ENCODE assay signal across 8 cellular contexts in genomic region chrX:54043084-54043483, GRCh38. TPM values are rescaled to one million over a fixed set of nuclear protein-coding genes. Genes with fewer than 3 reads are reported as not detected.
DNase-seq lines count a peak whose midpoint lies in the region; FAIRE-seq and TF ChIP-seq lines count a peak whose summit lies in the region.

No MANE protein-coding gene starts in this region.

- H3K27me3 ChIP-seq in A673 (replicated peaks; ENCODE audit: insufficient read depth, low read depth, low read length, poor library complexity) (no peaks in the 10 kb centered on the region), HUES6 (ENCODE audit: control insufficient read depth, insufficient read depth, low read length) (no peaks in the 10 kb centered on the region), mucosa of stomach (ENCODE audit: control insufficient read depth, insufficient read depth, low read length) (no peaks in the 10 kb centered on the region)

- POLR2A ChIA-PET in A673 (lab: Charles Lee; ENCODE audit: low non-redundant PET), result interaction anchor here (0.7 kb wide), 1 partner anchor 397 kb away, joined by 3 read pairs; no protein-coding TSS in a partner anchor
- POLR2A ChIA-PET in HEK293T (lab: Yijun Ruan, JAX), result interaction anchor here (0.6 to 1.9 kb wide), 4 partner anchors 140 to 487 kb away, joined by 4 to 6 read pairs (median 5); partner anchors contain the start of genes FAM120C, GNL3L and TSR2

- intact Hi-C loops in A673 (cut with micrococcal nuclease; ENCODE audit: unreplicated experiment), result loop anchor here (5.0 kb wide), 1 partner anchor 399 kb away; the partner anchor contains the start of gene TSR2

- peak overlapping the region; percentile 94 for H3K9ac ChIP-seq in HUES6 (ENCODE audit: low read length)
- H3K9ac ChIP-seq in mucosa of stomach (ENCODE audit: low read length), result peak overlapping the region; percentile 87

- H3K27ac ChIP-seq in A673 (ENCODE audit: low read depth, low read length, poor library complexity, severe bottlenecking) (peak overlapping the region; percentile 92), HUES6 (ENCODE audit: low read depth, low read length) (no peak overlapping the region)

- CTCF ChIA-PET in A673 (lab: Charles Lee), result interaction anchor here (0.6 kb wide), 1 partner anchor 849 kb away, joined by 4 read pairs; no protein-coding TSS in a partner anchor
- CTCF ChIA-PET in HEK293T (lab: Yijun Ruan, JAX), result interaction anchor here (0.6 to 1.4 kb wide), 6 partner anchors 21 to 851 kb away, joined by 3 read pairs; no protein-coding TSS in a partner anchor

- H3K4me1 ChIP-seq in A673 (ENCODE audit: insufficient read depth, low read length, poor library complexity, severe bottlenecking), result no peaks in the 10 kb centered on the region
- peaks cover 8% of the 10 kb centered on the region; the same call in 1 of the 2 replicates for H3K4me1 ChIP-seq in HUES6 (ENCODE audit: control insufficient read depth, insufficient read depth, low read length)
- H3K4me1 ChIP-seq in mucosa of stomach (ENCODE audit: control insufficient read depth, insufficient read depth, low read length), result no peaks in the 10 kb centered on the region

- peak overlapping the region; percentile 60 for H3K4me3 ChIP-seq in A673 (ENCODE audit: low read depth, low read length, poor library complexity, severe bottlenecking)
- peak overlapping the region; percentile 86 for H3K4me3 ChIP-seq in HUES6 (ENCODE audit: low read depth, low read length)
- H3K4me3 ChIP-seq in mucosa of stomach (ENCODE audit: low read length), result peak overlapping the region; percentile 67

- H3K36me3 ChIP-seq in A673 (ENCODE audit: insufficient read depth, low read length, poor library complexity, severe bottlenecking) (peaks cover 11% of the 10 kb centered on the region), HUES6 (ENCODE audit: control insufficient read depth, insufficient read depth, low read length) (peaks cover 25% of the 10 kb centered on the region), mucosa of stomach (ENCODE audit: control insufficient read depth, insufficient read depth, low read length) (no peaks in the 10 kb centered on the region)

- no peak for DNase-seq in A673 (ENCODE audit: low spot score)
- DNase-seq in central memory CD4-positive, alpha-beta T cell, result peak; percentile 0
- DNase-seq in NCI-H2081 (lab: John Stamatoyannopoulos, UW), result no peak
- DNase-seq in RCC 7860 (ENCODE audit: low spot score), result no peak
- no peak for DNase-seq in effector CD4-positive, alpha-beta T cell
- no peak for DNase-seq in HEK293T (ENCODE audit: extremely low spot score)

- TF ChIP-seq CTCF in A673 (conservative IDR thresholded peaks at IDR 0.05; ENCODE audit: low read depth, low read length), result no peak

- BruUV-seq in A673 (replicated peaks; lab: Mats Ljungman, UMichigan), result TSS peak; percentile 54

- H3K9me3 ChIP-seq in A673 (ENCODE audit: low read depth, low read length, poor library complexity, severe bottlenecking) (no peaks in the 10 kb centered on the region), HUES6 (ENCODE audit: control insufficient read depth, insufficient read depth, low read depth, low read length) (peaks cover 3% of the 10 kb centered on the region; the same call in 1 of the 2 replicates), mucosa of stomach (ENCODE audit: control insufficient read depth, low read length) (no peaks in the 10 kb centered on the region)

- FAIRE-seq in RCC 7860 (lab: Jason Lieb, UNC), result no peak

TF ChIP-seq in HEK293T, 16 proteins besides CTCF, POLR2A, EP300 and RAD21:
- no peak for TF ChIP-seq ZNF384 (IDR thresholded peaks at IDR 0.05)
- no peak for TF ChIP-seq L3MBTL2 (conservative IDR thresholded peaks at IDR 0.05)
- TF ChIP-seq TARDBP (IDR thresholded peaks at IDR 0.05), result no peak

RNA-seq across cellular contexts. Expression of gene PHF8, which starts 1.2 kb away (rescaled TPM):
- total RNA-seq in A673 (2021), result 30.7 and 31.0 TPM in 2 replicates
